Comparison of ENCODE assay signal across 8 cellular contexts in the genomic region with DNA sequence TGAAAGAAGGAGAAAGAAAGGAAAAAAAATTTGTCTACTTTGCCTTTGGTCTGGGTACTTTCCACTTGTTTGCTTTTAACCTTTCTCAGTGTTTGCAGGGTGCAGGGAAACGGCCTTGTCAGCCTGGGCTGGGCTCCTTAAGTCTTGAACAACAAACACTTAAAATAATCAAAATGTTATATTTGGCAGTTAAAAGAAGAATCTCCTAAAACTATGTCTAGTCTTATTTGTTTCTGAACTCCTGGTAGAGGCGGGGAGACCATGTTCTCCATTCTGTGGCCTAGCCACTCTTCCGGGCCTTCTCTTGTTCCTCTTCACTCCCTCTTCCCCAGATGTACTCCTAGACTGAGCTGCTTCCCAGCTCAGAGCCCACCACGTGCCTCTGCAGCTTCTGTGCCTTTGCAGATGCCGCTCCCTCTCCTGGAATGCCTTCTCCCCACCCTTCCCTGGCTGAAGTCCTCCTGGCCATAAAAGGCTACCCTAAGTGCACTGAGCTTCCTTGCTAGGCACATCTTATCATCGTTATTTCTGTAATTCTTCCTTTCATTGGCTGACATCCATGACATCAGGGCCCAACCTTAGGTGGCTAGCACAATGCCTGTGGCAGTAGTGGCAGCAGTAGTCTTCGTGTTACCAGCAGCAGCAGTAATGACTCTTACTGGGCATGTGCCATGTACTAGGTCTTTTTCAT.
DNase-seq lines count a peak whose midpoint lies in the region; ATAC-seq and TF ChIP-seq lines count a peak whose summit lies in the region.

No MANE protein-coding gene starts in this region.

- H3K9me2 ChIP-seq in PC-9 (ENCODE audit: insufficient read depth): no peaks in the 10 kb centered on the region

- H3F3A ChIP-seq in PC-9 (ENCODE audit: insufficient read depth, low read depth): 0 out of 2 replicates have a peak, but pooled peaks cover 2% of the 10 kb centered on the region

- CTCF ChIA-PET in PC-9 (lab: Charles Lee): no interaction called here

- H3K36me3 ChIP-seq in PC-9 (ENCODE audit: low read depth) (no peaks in the 10 kb centered on the region), osteoblast (ENCODE audit: insufficient read depth, low read length) (no peaks in the 10 kb centered on the region)

- DNase-seq in CD14-positive monocyte (ENCODE audit: low spot score) (no peak), PC-9 (peak in 1 of 2 experiments; percentile 37), fibroblast of the aortic adventitia (ENCODE audit: low read depth) (peak; percentile 81), osteoblast (ENCODE audit: insufficient read length, low spot score, missing footprints) (no peak), GM19240 (ENCODE audit: insufficient read length, low spot score) (no peak)
- DNase-seq in activated T-helper 2 cell treated with anti-CD3 and anti-CD28 coated beads, Interferon-gamma antibody, Interleukin-2, Interleukin-4, amounts not matched to agents 10 μg/mL and 5 μg/mL and 100 μg/mL, durations not matched to agents 14 hours and 24 hours and 36 hours (ENCODE audit: low spot score): no peak

- no peaks in the 10 kb centered on the region for H4K20me1 ChIP-seq in PC-9 (ENCODE audit: insufficient read depth)
- no peaks in the 10 kb centered on the region for H4K20me1 ChIP-seq in osteoblast (ENCODE audit: insufficient read depth, low read length)

- H3K79me2 ChIP-seq in PC-9 (ENCODE audit: low read depth): no peaks in the 10 kb centered on the region
- no peaks in the 10 kb centered on the region for H3K79me2 ChIP-seq in osteoblast (ENCODE audit: insufficient read depth, low read length)

- H3K27ac ChIP-seq in PC-9 (no peak overlapping the region), osteoblast (ENCODE audit: low read depth, low read length) (peak overlapping the region; percentile 68)

- peaks cover 0 to 1% (median 0%) of the 10 kb centered on the region in 3 donors for H3K27me3 Mint-ChIP-seq in CD14-positive monocyte (ENCODE audit: low read depth in 3 of 3)
- H3K27me3 Mint-ChIP-seq in activated T-helper 2 cell treated with anti-CD3 and anti-CD28 coated beads, Interferon-gamma antibody, Interleukin-2, Interleukin-4, amounts not matched to agents 10 μg/mL and 5 μg/mL and 100 μg/mL, durations not matched to agents 14 hours and 24 hours and 36 hours (ENCODE audit: low read depth): no peaks in the 10 kb centered on the region

- no peak for ATAC-seq in HG02870 (IDR thresholded peaks at IDR 0.05; ENCODE audit: unreplicated experiment)
- ATAC-seq in HG03565 (IDR thresholded peaks at IDR 0.05; ENCODE audit: unreplicated experiment): no peak

- TF ChIP-seq CTCF in CD14-positive monocyte (IDR thresholded peaks at IDR 0.05) (no peak), PC-9 (conservative IDR thresholded peaks at IDR 0.05) (no peak), fibroblast of the aortic adventitia (IDR thresholded peaks at IDR 0.05; ENCODE audit: insufficient read depth, low read length) (no peak), osteoblast (IDR thresholded peaks at IDR 0.05; ENCODE audit: extremely low read depth, low read depth, low read length) (no peak)

- H3K4me1 ChIP-seq in PC-9 (replicated peaks; ENCODE audit: insufficient read depth) (peaks cover 12% of the 10 kb centered on the region), osteoblast (ENCODE audit: insufficient read depth, low read length) (peaks cover 26% of the 10 kb centered on the region)

- H3K9me3 Mint-ChIP-seq in CD14-positive monocyte: peaks cover 0 to 8% (median 2%) of the 10 kb centered on the region in 7 donors
- H3K9me3 Mint-ChIP-seq in activated T-helper 2 cell treated with anti-CD3 and anti-CD28 coated beads, Interferon-gamma antibody, Interleukin-2, Interleukin-4, amounts not matched to agents 10 μg/mL and 5 μg/mL and 100 μg/mL, durations not matched to agents 14 hours and 24 hours and 36 hours: no peaks in the 10 kb centered on the region

- H3K4me1 Mint-ChIP-seq in CD14-positive monocyte: peaks cover 48% of the 10 kb centered on the region
- H3K4me1 Mint-ChIP-seq in activated T-helper 2 cell treated with anti-CD3 and anti-CD28 coated beads, Interferon-gamma antibody, Interleukin-2, Interleukin-4, amounts not matched to agents 10 μg/mL and 5 μg/mL and 100 μg/mL, durations not matched to agents 14 hours and 24 hours and 36 hours (ENCODE audit: low read depth): no peaks in the 10 kb centered on the region

- POLR2A ChIA-PET in PC-9 (lab: Charles Lee; ENCODE audit: unreplicated experiment): no interaction called here

- no peak overlapping the region for H3K4me3 Mint-ChIP-seq in CD14-positive monocyte
- H3K4me3 Mint-ChIP-seq in activated T-helper 2 cell treated with anti-CD3 and anti-CD28 coated beads, Interferon-gamma antibody, Interleukin-2, Interleukin-4, amounts not matched to agents 10 μg/mL and 5 μg/mL and 100 μg/mL, durations not matched to agents 14 hours and 24 hours and 36 hours (ENCODE audit: low read depth): no peak overlapping the region

- H3K9me3 ChIP-seq in PC-9 (ENCODE audit: insufficient read depth, low read depth) (no peaks in the 10 kb centered on the region), osteoblast (ENCODE audit: low read depth, low read length) (no peaks in the 10 kb centered on the region)

- peak overlapping the region; percentile 71 to 86 (median 80) for H3K27ac Mint-ChIP-seq in CD14-positive monocyte
- H3K27ac Mint-ChIP-seq in activated T-helper 2 cell treated with anti-CD3 and anti-CD28 coated beads, Interferon-gamma antibody, Interleukin-2, Interleukin-4, amounts not matched to agents 10 μg/mL and 5 μg/mL and 100 μg/mL, durations not matched to agents 14 hours and 24 hours and 36 hours: no peak overlapping the region

- BruUV-seq in PC-9 (replicated peaks; lab: Mats Ljungman, UMichigan): TSS peak; percentile 52

- intact Hi-C loops in CD14-positive monocyte (cut with micrococcal nuclease): loop anchor here in 1 of 2 donors (5.0 kb wide), 1 partner anchor 52 kb away; no protein-coding TSS in a partner anchor
- intact Hi-C loops in PC-9 (cut with micrococcal nuclease; ENCODE audit: unreplicated experiment): no loop called here
- intact Hi-C loops in activated T-helper 2 cell treated with anti-CD3 and anti-CD28 coated beads, Interferon-gamma antibody, Interleukin-2, Interleukin-4, amounts not matched to agents 10 μg/mL and 5 μg/mL and 100 μg/mL, durations not matched to agents 14 hours and 24 hours and 36 hours (cut with micrococcal nuclease): no loop called here

- peak overlapping the region; percentile 1; the same call in 1 of the 2 replicates for H3K4me2 ChIP-seq in PC-9
- no peak overlapping the region for H3K4me2 ChIP-seq in osteoblast (ENCODE audit: insufficient read depth, low read length)

- H3K4me3 ChIP-seq in PC-9 (no peak overlapping the region), fibroblast of the aortic adventitia (ENCODE audit: low read depth, low read length) (no peak overlapping the region), osteoblast (ENCODE audit: insufficient read depth, low read length) (no peak overlapping the region)

- H2AFZ ChIP-seq in PC-9 (peak overlapping the region; percentile 53; the same call in 1 of the 2 replicates), osteoblast (ENCODE audit: low read length) (peak overlapping the region; percentile 61)

- no peaks in the 10 kb centered on the region for H3K27me3 ChIP-seq in PC-9 (ENCODE audit: insufficient read depth, low read depth)
- H3K27me3 ChIP-seq in osteoblast (ENCODE audit: insufficient read depth, low read length): no peaks in the 10 kb centered on the region

- H3K36me3 Mint-ChIP-seq in CD14-positive monocyte: peaks cover 3 to 6% of the 10 kb centered on the region in 2 donors
- H3K36me3 Mint-ChIP-seq in activated T-helper 2 cell treated with anti-CD3 and anti-CD28 coated beads, Interferon-gamma antibody, Interleukin-2, Interleukin-4, amounts not matched to agents 10 μg/mL and 5 μg/mL and 100 μg/mL, durations not matched to agents 14 hours and 24 hours and 36 hours (ENCODE audit: low read depth): no peaks in the 10 kb centered on the region
